8 cellular contexts compared by ENCODE assay signal in the genomic region with DNA sequence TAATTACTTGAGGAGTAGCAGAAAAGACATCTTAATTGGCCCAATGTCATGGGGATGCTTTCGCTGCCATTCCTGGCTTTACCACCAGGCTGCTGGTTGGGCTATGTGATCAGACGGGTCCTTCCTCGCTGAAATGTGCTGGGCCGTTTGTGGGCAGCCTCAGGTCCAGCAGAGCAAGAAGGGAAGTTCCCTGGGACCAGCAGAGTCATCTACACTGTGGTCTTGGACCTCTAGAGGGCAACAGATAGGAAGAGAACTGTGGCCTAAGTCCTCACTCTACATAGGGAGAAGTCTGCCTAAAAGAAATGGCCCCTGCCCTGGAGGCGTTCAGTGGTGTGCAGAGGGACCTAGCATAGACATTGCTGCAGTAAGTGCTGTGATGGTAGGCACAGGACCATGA. TPM values are rescaled to one million over a fixed set of nuclear protein-coding genes. Genes with fewer than 3 reads are reported as not detected.
A peak's percentile ranks its signal among the peaks of the same experiment; 100 is the strongest.
DNase-seq lines count a peak whose midpoint lies in the region; ATAC-seq and TF ChIP-seq lines count a peak whose summit lies in the region.

No MANE protein-coding gene starts in this region.

- H3K4me1 ChIP-seq in adipocyte (ENCODE audit: control insufficient read depth, insufficient read depth, low read length): peaks cover 27% of the 10 kb centered on the region
- H3K4me1 ChIP-seq in aorta (ENCODE audit: control insufficient read depth in 1 of 2, insufficient read depth in 2 of 2, low read length in 2 of 2): no peaks in the 10 kb centered on the region

- H3K9me3 ChIP-seq in adipocyte (ENCODE audit: control insufficient read depth, low read length) (no peaks in the 10 kb centered on the region), aorta (ENCODE audit: control insufficient read depth, low read length) (no peaks in the 10 kb centered on the region)

- H3K27me3 ChIP-seq in adipocyte (replicated peaks; ENCODE audit: control insufficient read depth, insufficient read depth, low read length): no peaks in the 10 kb centered on the region
- no peaks in the 10 kb centered on the region for H3K27me3 ChIP-seq in kidney epithelial cell (ENCODE audit: control insufficient read depth, insufficient read depth, low read length)
- no peaks in the 10 kb centered on the region for H3K27me3 ChIP-seq in aorta (ENCODE audit: control insufficient read depth in 1 of 2, insufficient read depth in 2 of 2, low read length in 1 of 2)

- TF ChIP-seq CTCF in kidney epithelial cell (IDR thresholded peaks at IDR 0.05; ENCODE audit: insufficient read depth, low read length, poor library complexity, severe bottlenecking): peak; percentile 25

- no peak overlapping the region for H3K4me3 ChIP-seq in adipocyte (ENCODE audit: low read length)
- no peak overlapping the region for H3K4me3 ChIP-seq in kidney epithelial cell (ENCODE audit: low read depth, low read length)
- H3K4me3 ChIP-seq in aorta (ENCODE audit: low read length in 2 of 2): no peak overlapping the region

- intact Hi-C loops in aorta (cut with DNase I): no loop called here

- 85 to 93% methylated on average over 5 of the region's 5 CpGs for WGBS in aorta, 2 donors

- no peaks in the 10 kb centered on the region for H3K36me3 ChIP-seq in adipocyte (ENCODE audit: control insufficient read depth, insufficient read depth, low read length, severe bottlenecking)
- H3K36me3 ChIP-seq in kidney epithelial cell (ENCODE audit: control insufficient read depth, insufficient read depth, low read length): no peaks in the 10 kb centered on the region
- H3K36me3 ChIP-seq in aorta (ENCODE audit: control insufficient read depth in 1 of 2, insufficient read depth in 2 of 2, low read length in 1 of 2): no peaks in the 10 kb centered on the region

- H3K9ac ChIP-seq in adipocyte (ENCODE audit: low read length): no peak overlapping the region

- H3K27ac ChIP-seq in aorta (ENCODE audit: low read depth in 1 of 2, low read length in 2 of 2): no peak overlapping the region

- peak; percentile 45 to 61 for DNase-seq in stimulated activated CD4-positive, alpha-beta T cell treated with anti-CD3 and anti-CD28 coated beads, Interleukin-2, amount 100 ng/mL, for 24 hours
- no peak for DNase-seq in stimulated activated CD4-positive, alpha-beta T cell treated with anti-CD3 and anti-CD28 coated beads, Interleukin-4, amount 100 ng/mL, for 1 hour
- DNase-seq in NOMO-1 treated with DMSO at 0.1 percent for 48 hours (lab: John Stamatoyannopoulos, UW; ENCODE audit: unreplicated experiment): peak; percentile 91
- peak; percentile 9 for DNase-seq in adipocyte (ENCODE audit: low read depth)
- no peak for DNase-seq in kidney epithelial cell (ENCODE audit: low read depth)
- DNase-seq in aorta: peak in 1 of 2 donors; percentile 75
- no peak for DNase-seq in NCI-H187 (lab: John Stamatoyannopoulos, UW)

- peak; percentile 12 for ATAC-seq in aorta (ENCODE audit: low FRiP score)
- ATAC-seq in HG03175 (IDR thresholded peaks at IDR 0.05; ENCODE audit: unreplicated experiment): no peak

RNA-seq across cellular contexts. Expression of gene EVL, which starts 10.9 kb away (rescaled TPM):
- total RNA-seq in kidney epithelial cell: 42.4 and 46.3 TPM in 2 replicates
- 100 to 1,000 TPM in 1 of 2 donors, 10 to 100 TPM in 1; 34.2 to 133 TPM for total RNA-seq in aorta
- polyA plus RNA-seq in aorta: 10 to 100 TPM; 21.3 to 77.2 TPM

Comparison
In these comparisons a context has a peak if more than half of its experiments do, and no peak if none do; other contexts are left out.
1. DNase-seq: peak in stimulated activated CD4-positive, alpha-beta T cell treated with anti-CD3 and anti-CD28 coated beads, Interleukin-2, amount 100 ng/mL, for 24 hours (2 of 2), NOMO-1 treated with DMSO at 0.1 percent for 48 hours (single experiment) and adipocyte (single experiment); none in stimulated activated CD4-positive, alpha-beta T cell treated with anti-CD3 and anti-CD28 coated beads, Interleukin-4, amount 100 ng/mL, for 1 hour (single experiment), kidney epithelial cell (single experiment) and NCI-H187 (0 of 2).